Comparison of ENCODE assay signal across 1 cellular context in genomic region chr4:5749568-5749967, GRCh38.
TF ChIP-seq lines count a peak whose summit lies in the region.

No MANE protein-coding gene starts in this region.

TF ChIP-seq in WTC11, 78 proteins besides CTCF, POLR2A, EP300 and RAD21 (continued from another document):
- TF ChIP-seq, protein P1, sequence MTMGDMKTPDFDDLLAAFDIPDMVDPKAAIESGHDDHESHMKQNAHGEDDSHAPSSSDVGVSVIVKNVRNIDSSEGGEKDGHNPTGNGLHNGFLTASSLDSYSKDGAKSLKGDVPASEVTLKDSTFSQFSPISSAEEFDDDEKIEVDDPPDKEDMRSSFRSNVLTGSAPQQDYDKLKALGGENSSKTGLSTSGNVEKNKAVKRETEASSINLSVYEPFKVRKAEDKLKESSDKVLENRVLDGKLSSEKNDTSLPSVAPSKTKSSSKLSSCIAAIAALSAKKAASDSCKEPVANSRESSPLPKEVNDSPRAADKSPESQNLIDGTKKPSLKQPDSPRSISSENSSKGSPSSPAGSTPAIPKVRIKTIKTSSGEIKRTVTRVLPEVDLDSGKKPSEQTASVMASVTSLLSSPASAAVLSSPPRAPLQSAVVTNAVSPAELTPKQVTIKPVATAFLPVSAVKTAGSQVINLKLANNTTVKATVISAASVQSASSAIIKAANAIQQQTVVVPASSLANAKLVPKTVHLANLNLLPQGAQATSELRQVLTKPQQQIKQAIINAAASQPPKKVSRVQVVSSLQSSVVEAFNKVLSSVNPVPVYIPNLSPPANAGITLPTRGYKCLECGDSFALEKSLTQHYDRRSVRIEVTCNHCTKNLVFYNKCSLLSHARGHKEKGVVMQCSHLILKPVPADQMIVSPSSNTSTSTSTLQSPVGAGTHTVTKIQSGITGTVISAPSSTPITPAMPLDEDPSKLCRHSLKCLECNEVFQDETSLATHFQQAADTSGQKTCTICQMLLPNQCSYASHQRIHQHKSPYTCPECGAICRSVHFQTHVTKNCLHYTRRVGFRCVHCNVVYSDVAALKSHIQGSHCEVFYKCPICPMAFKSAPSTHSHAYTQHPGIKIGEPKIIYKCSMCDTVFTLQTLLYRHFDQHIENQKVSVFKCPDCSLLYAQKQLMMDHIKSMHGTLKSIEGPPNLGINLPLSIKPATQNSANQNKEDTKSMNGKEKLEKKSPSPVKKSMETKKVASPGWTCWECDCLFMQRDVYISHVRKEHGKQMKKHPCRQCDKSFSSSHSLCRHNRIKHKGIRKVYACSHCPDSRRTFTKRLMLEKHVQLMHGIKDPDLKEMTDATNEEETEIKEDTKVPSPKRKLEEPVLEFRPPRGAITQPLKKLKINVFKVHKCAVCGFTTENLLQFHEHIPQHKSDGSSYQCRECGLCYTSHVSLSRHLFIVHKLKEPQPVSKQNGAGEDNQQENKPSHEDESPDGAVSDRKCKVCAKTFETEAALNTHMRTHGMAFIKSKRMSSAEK (CRISPR knock-in tag; IDR thresholded peaks at IDR 0.05; ENCODE audit: borderline replicate concordance) = no peak
- TF ChIP-seq ZMAT4 (CRISPR knock-in tag; IDR thresholded peaks at IDR 0.05) = no peak
- TF ChIP-seq CREM (CRISPR knock-in tag; IDR thresholded peaks at IDR 0.05) = no peak
- TF ChIP-seq NFYB (CRISPR knock-in tag; conservative IDR thresholded peaks at IDR 0.05; ENCODE audit: low read depth) = no peak
- TF ChIP-seq, protein P2, sequence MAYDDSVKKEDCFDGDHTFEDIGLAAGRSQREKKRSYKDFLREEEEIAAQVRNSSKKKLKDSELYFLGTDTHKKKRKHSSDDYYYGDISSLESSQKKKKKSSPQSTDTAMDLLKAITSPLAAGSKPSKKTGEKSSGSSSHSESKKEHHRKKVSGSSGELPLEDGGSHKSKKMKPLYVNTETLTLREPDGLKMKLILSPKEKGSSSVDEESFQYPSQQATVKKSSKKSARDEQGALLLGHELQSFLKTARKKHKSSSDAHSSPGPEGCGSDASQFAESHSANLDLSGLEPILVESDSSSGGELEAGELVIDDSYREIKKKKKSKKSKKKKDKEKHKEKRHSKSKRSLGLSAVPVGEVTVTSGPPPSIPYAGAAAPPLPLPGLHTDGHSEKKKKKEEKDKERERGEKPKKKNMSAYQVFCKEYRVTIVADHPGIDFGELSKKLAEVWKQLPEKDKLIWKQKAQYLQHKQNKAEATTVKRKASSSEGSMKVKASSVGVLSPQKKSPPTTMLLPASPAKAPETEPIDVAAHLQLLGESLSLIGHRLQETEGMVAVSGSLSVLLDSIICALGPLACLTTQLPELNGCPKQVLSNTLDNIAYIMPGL (CRISPR knock-in tag; IDR thresholded peaks at IDR 0.05) = no peak
- TF ChIP-seq, protein P3, sequence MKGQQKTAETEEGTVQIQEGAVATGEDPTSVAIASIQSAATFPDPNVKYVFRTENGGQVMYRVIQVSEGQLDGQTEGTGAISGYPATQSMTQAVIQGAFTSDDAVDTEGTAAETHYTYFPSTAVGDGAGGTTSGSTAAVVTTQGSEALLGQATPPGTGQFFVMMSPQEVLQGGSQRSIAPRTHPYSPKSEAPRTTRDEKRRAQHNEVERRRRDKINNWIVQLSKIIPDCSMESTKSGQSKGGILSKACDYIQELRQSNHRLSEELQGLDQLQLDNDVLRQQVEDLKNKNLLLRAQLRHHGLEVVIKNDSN (CRISPR knock-in tag; IDR thresholded peaks at IDR 0.05) = no peak
